8 cellular contexts compared by ENCODE assay signal in the genomic region with DNA sequence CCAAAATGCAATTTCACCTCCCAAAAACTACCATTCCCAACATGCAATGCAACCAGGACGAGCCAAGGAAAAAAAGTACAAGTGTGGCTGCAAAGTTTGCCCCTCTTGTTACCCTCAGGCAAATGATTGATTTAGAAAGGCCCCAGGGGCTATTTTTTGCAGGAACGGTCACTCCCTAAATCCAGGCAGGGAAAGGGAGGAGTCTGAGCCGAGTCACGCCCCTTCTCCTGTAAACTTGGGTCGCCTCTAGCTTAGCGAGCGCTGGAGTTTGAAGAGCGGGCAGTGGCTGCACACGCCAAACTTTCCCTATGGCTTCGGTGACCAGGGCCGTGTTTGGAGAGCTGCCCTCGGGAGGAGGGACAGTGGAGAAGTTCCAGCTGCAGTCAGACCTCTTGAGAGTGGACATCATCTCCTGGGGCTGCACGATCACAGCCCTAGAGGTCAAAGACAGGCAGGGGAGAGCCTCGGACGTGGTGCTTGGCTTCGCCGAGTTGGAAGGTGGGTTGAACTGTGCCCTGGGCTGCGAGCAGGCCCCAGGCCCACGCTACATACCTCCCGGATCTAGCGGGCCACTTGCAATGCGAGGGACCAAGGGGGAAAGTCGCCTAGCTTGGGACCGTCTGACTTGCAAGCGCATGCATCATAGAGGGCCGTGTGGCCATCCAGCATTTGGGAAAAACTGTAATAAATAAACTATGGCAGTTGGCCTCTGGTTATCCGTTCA. TPM values are rescaled to one million over a fixed set of nuclear protein-coding genes. Genes with fewer than 3 reads are reported as not detected.
DNase-seq lines count a peak whose midpoint lies in the region; ATAC-seq and TF ChIP-seq lines count a peak whose summit lies in the region.

A gene (plus strand): TSS at position 261 of the 724 bp plus-strand sequence. CDS start 48 bp downstream, at position 309.

- intact Hi-C loops in Right ventricle myocardium superior (cut with DNase I), result loop anchor here (5.0 kb wide), 1 partner anchor 64 kb away; a partner anchor contains a TSS

- peak; percentile 47 for ATAC-seq in HG03175 (IDR thresholded peaks at IDR 0.05; ENCODE audit: unreplicated experiment)
- ATAC-seq in Right ventricle myocardium superior (ENCODE audit: poor library complexity), result peak; percentile 96
- peak; percentile 89 for ATAC-seq in omental fat pad (ENCODE audit: low FRiP score)
- ATAC-seq in GM21360 (IDR thresholded peaks at IDR 0.05; ENCODE audit: unreplicated experiment), result no peak
- no peak for ATAC-seq in HG03521 (IDR thresholded peaks at IDR 0.05; ENCODE audit: unreplicated experiment)

- no peaks in the 10 kb centered on the region for H3K9me3 ChIP-seq in adipocyte (ENCODE audit: control insufficient read depth, low read length)

- peaks cover 34% of the 10 kb centered on the region for H3K4me1 ChIP-seq in adipocyte (ENCODE audit: control insufficient read depth, insufficient read depth, low read length)

- TF ChIP-seq CTCF in GM12864 (IDR thresholded peaks at IDR 0.05; ENCODE audit: low read depth, low read length, missing control alignments), result no peak
- TF ChIP-seq CTCF in omental fat pad (IDR thresholded peaks at IDR 0.05), result no peak

- H3K9ac ChIP-seq in adipocyte (ENCODE audit: low read length), result peak within 1 kb of the TSS; percentile 83

- H3K4me3 ChIP-seq in GM12864 (ENCODE audit: low read depth, low read length), result peak within 1 kb of the TSS; percentile 57
- peak within 1 kb of the TSS; percentile 87 for H3K4me3 ChIP-seq in adipocyte (ENCODE audit: low read length)

- no peaks in the 10 kb centered on the region for H3K36me3 ChIP-seq in adipocyte (ENCODE audit: control insufficient read depth, insufficient read depth, low read length, severe bottlenecking)

- DNase-seq in GM12864 (ENCODE audit: low read depth) (no peak), RPMI8226 (peak; percentile 69), adipocyte (ENCODE audit: low read depth) (peak; percentile 81), Right ventricle myocardium superior (peak; percentile 85), omental fat pad (ENCODE audit: low spot score) (peak; percentile 30)

- H3K27me3 ChIP-seq in adipocyte (replicated peaks; ENCODE audit: control insufficient read depth, insufficient read depth, low read length), result no peaks in the 10 kb centered on the region

RNA-seq across cellular contexts. Expression of the gene that starts here (rescaled TPM):
- total RNA-seq in Right ventricle myocardium superior (14.7 TPM), omental fat pad (10 to 100 TPM in 3 of 4 donors, 1 to 10 TPM in 1; 9.7 to 29.3 (median 25.7) TPM)

Comparison
In these comparisons a context has a peak if more than half of its experiments do, and no peak if none do; other contexts are left out.
1. ATAC-seq: peak in HG03175 (single experiment), Right ventricle myocardium superior (single experiment) and omental fat pad (single experiment); none in GM21360 (single experiment) and HG03521 (single experiment).